1 cellular context compared by ENCODE assay signal in genomic region chr16:14473488-14473887, GRCh38.
TF ChIP-seq lines count a peak whose summit lies in the region.

No MANE protein-coding gene starts in this region.

TF ChIP-seq in HepG2, 621 proteins besides CTCF, POLR2A, EP300 and RAD21 (continued from another document and continues in another):
- TF ChIP-seq AHDC1 (CRISPR knock-in tag; IDR thresholded peaks at IDR 0.05; ENCODE audit: borderline replicate concordance) (peak; percentile 63; the same call in 1 of the 2 replicates), ZNF784 (CRISPR knock-in tag; IDR thresholded peaks at IDR 0.05; ENCODE audit: borderline replicate concordance) (no peak), REXO4 (CRISPR knock-in tag; IDR thresholded peaks at IDR 0.05; ENCODE audit: borderline replicate concordance) (no peak), SKI (IDR thresholded peaks at IDR 0.05; ENCODE audit: partially characterized antibody) (peak; percentile 56), RORA (CRISPR knock-in tag; IDR thresholded peaks at IDR 0.05) (no peak), ZBTB25 (CRISPR knock-in tag; IDR thresholded peaks at IDR 0.05) (peak; percentile 11; the same call in 1 of the 2 replicates), ZNF430 (CRISPR knock-in tag; IDR thresholded peaks at IDR 0.05) (peak; percentile 63; the same call in 1 of the 2 replicates), SNAPC4 (CRISPR knock-in tag; IDR thresholded peaks at IDR 0.05) (no peak), MTA3 (CRISPR knock-in tag; IDR thresholded peaks at IDR 0.05) (no peak), RNF219 (CRISPR knock-in tag; IDR thresholded peaks at IDR 0.05) (0 out of 2 replicates have a peak, but pooled peaks have one; percentile 54), KDM2A (CRISPR knock-in tag; IDR thresholded peaks at IDR 0.05; ENCODE audit: borderline replicate concordance, low read depth) (peak; percentile 57; the same call in 1 of the 2 replicates), ARNTL (CRISPR knock-in tag; IDR thresholded peaks at IDR 0.05) (no peak), REST (IDR thresholded peaks at IDR 0.05; ENCODE audit: borderline replicate concordance in 1 of 2, low read depth in 1 of 2, low read length in 2 of 2) (no peak), KAT8 (CRISPR knock-in tag; IDR thresholded peaks at IDR 0.05) (0 out of 2 replicates have a peak, but pooled peaks have one; percentile 31), HNF4G (IDR thresholded peaks at IDR 0.05; ENCODE audit: borderline replicate concordance, low read depth, low read length) (peak; percentile 59), HNF4G (CRISPR knock-in tag; IDR thresholded peaks at IDR 0.05; ENCODE audit: borderline replicate concordance, low read depth) (no peak), ZNF292 (CRISPR knock-in tag; IDR thresholded peaks at IDR 0.05; ENCODE audit: borderline replicate concordance, low read depth) (peak; percentile 95; the same call in 1 of the 2 replicates), NR2F2 (IDR thresholded peaks at IDR 0.05; ENCODE audit: borderline replicate concordance, low read depth) (peak; percentile 86), HNRNPK (IDR thresholded peaks at IDR 0.05; ENCODE audit: low read depth, low read length, poor library complexity, severe bottlenecking) (no peak), ZMYM4 (CRISPR knock-in tag; IDR thresholded peaks at IDR 0.05) (peak; percentile 92), FOXC1 (CRISPR knock-in tag; IDR thresholded peaks at IDR 0.05; ENCODE audit: borderline replicate concordance) (0 out of 2 replicates have a peak, but pooled peaks have one; percentile 41), ASH2L (IDR thresholded peaks at IDR 0.05; ENCODE audit: insufficient read length, low read depth, low read length) (peak; percentile 33), SALL1 (CRISPR knock-in tag; IDR thresholded peaks at IDR 0.05) (peak; percentile 92), RXRA (CRISPR knock-in tag; IDR thresholded peaks at IDR 0.05) (peak; percentile 62; the same call in 1 of the 2 replicates), FOXP1 (IDR thresholded peaks at IDR 0.05) (no peak), FOXP1 (CRISPR knock-in tag; IDR thresholded peaks at IDR 0.05) (peak; percentile 78), ZNF598 (CRISPR knock-in tag; IDR thresholded peaks at IDR 0.05; ENCODE audit: borderline replicate concordance) (peak; percentile 32; the same call in 1 of the 2 replicates), HNF1B (CRISPR knock-in tag; IDR thresholded peaks at IDR 0.05) (no peak), BCL3 (CRISPR knock-in tag; IDR thresholded peaks at IDR 0.05) (0 out of 2 replicates have a peak, but pooled peaks have one; percentile 41)
